ENCODE assay signal across 19 cellular contexts in the genomic region with DNA sequence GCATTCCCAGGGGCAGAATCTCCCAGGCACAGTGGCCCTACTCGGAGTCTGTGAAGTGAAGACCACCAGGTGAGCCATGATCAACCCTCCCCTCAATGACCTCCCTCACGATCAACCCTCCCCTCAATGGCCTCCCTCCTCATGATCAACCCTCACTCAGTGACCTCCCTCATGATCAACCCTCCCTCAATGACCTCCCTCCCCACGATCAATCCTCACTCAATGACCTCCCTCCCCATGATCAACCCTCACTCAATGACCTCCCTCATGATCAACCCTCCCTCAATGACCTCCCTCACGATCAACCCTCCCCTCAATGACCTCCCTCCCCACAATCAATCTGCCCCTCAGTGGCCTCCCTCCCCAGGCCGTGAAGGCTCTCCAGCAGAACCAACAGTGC. TPM values are rescaled to one million over a fixed set of nuclear protein-coding genes. Genes with fewer than 3 reads are reported as not detected.
DNase-seq lines count a peak whose midpoint lies in the region; ATAC-seq, FAIRE-seq and TF ChIP-seq lines count a peak whose summit lies in the region.
"Had no signal": no experiment of that assay in that cellular context is flagged by ENCODE, and none has a peak within 500 bp of the region (broad histone marks: within the 10 kb centered on the region; RNA-seq: fewer than 3 reads in every experiment).

No MANE protein-coding gene starts in this region.

- peak overlapping the region; percentile 78 for H3K18ac ChIP-seq in neuronal stem cell (ENCODE audit: low read length)

- peak overlapping the region; percentile 6 for H2AK5ac ChIP-seq in neuronal stem cell (ENCODE audit: low read depth, low read length)

- no peaks in the 10 kb centered on the region for H3K4me1 ChIP-seq in CD4-positive, alpha-beta memory T cell (ENCODE audit: insufficient read depth, low read length)
- peaks cover 0 to 1% (median 0%) of the 10 kb centered on the region in 3 donors for H3K4me1 ChIP-seq in gastroesophageal sphincter
- H3K4me1 ChIP-seq in neuronal stem cell (ENCODE audit: control insufficient read depth in 2 of 2, insufficient read depth in 1 of 2, low read depth in 1 of 2, low read length in 2 of 2), result peaks cover 3 to 4% of the 10 kb centered on the region in 2 donors
- H3K4me1 ChIP-seq in A673 (ENCODE audit: insufficient read depth, low read length, poor library complexity, severe bottlenecking), result no peaks in the 10 kb centered on the region
- H3K4me1 ChIP-seq: adrenal gland had no signal

- H2BK12ac ChIP-seq in neuronal stem cell (ENCODE audit: low read length), result no peak overlapping the region

- no peak overlapping the region for H3K4me2 ChIP-seq in neuronal stem cell (ENCODE audit: insufficient read depth, low read length, poor library complexity, severe bottlenecking)

- BruUV-seq in A673 (replicated peaks; lab: Mats Ljungman, UMichigan), result no TSS peak

- H3K27ac ChIP-seq in CD4-positive, alpha-beta memory T cell (ENCODE audit: low read depth, low read length), result no peak overlapping the region
- H3K27ac ChIP-seq in gastroesophageal sphincter, result no peak overlapping the region
- H3K27ac ChIP-seq in neuronal stem cell (replicated peaks; ENCODE audit: low read length), result no peak overlapping the region
- H3K27ac ChIP-seq in A673 (ENCODE audit: low read depth, low read length, poor library complexity, severe bottlenecking), result no peak overlapping the region
- H3K27ac ChIP-seq: neutrophil had no signal

- TF ChIP-seq POLR2A in gastroesophageal sphincter (IDR thresholded peaks at IDR 0.05), result no peak

- POLR2A ChIA-PET in CD4-positive, alpha-beta memory T cell (lab: Charles Lee; ENCODE audit: partially characterized antibody), result no interaction called here
- POLR2A ChIA-PET in A673 (lab: Charles Lee; ENCODE audit: low non-redundant PET), result no interaction called here

- peak overlapping the region; percentile 60 for H3K23ac ChIP-seq in neuronal stem cell (ENCODE audit: low read depth, low read length, poor library complexity)

- H3K4me3 Mint-ChIP-seq in CD4-positive, alpha-beta memory T cell, result no peak overlapping the region
- H3K4me3 Mint-ChIP-seq: CD8-positive, alpha-beta memory T cell; mesothelial cell of epicardium had no signal

- H3K9ac ChIP-seq in neuronal stem cell (ENCODE audit: low read depth, low read length, poor library complexity), result no peak overlapping the region

- H2AFZ ChIP-seq in neuronal stem cell (ENCODE audit: low read length), result no peak overlapping the region

- WGBS in gastroesophageal sphincter (ENCODE audit: low coverage in 1 of 2), 2 donors, result 73% methylated on average over 4 of the region's 5 CpGs
- WGBS in neuronal stem cell (ENCODE audit: extremely low coverage in 2 of 2, insufficient read length in 2 of 2, insufficient replicate concordance in 1 of 2), 2 donors, result 100% methylated on average over 2 of the region's 5 CpGs; no CpG with 5 or more reads in 1 of the 2 donors

- H3K4me3 ChIP-seq in CD4-positive, alpha-beta memory T cell (ENCODE audit: low read length in 2 of 2), result no peak overlapping the region
- no peak overlapping the region for H3K4me3 ChIP-seq in gastroesophageal sphincter
- peak overlapping the region in 1 of 2 donors; percentile 4 for H3K4me3 ChIP-seq in neuronal stem cell (ENCODE audit: low read length in 2 of 2)
- H3K4me3 ChIP-seq in A673 (ENCODE audit: low read depth, low read length, poor library complexity, severe bottlenecking), result no peak overlapping the region
- H3K4me3 ChIP-seq: adrenal gland had no signal

- H3K14ac ChIP-seq in neuronal stem cell (ENCODE audit: low read length), result no peak overlapping the region

- no peaks in the 10 kb centered on the region for H3K27me3 Mint-ChIP-seq in CD4-positive, alpha-beta memory T cell

- FAIRE-seq in HTR-8/SVneo (lab: Jason Lieb, UNC), result peak; percentile 99

- H3K27ac Mint-ChIP-seq in CD4-positive, alpha-beta memory T cell, result peak overlapping the region in 5 of 7 donors; percentile 0 to 25 (median 9)
- H3K27ac Mint-ChIP-seq: mesothelial cell of epicardium had no signal

- peaks cover 32 to 36% of the 10 kb centered on the region in 2 donors for H3K36me3 Mint-ChIP-seq in CD4-positive, alpha-beta memory T cell

- no peak overlapping the region for H2BK15ac ChIP-seq in neuronal stem cell (ENCODE audit: low read length)

- DNase-seq in CD4-positive, alpha-beta memory T cell, result no peak
- DNase-seq in HTR-8/SVneo (ENCODE audit: insufficient read length, low spot score) (no peak), neuronal stem cell (ENCODE audit: low spot score) (no peak), epidermal melanocyte (ENCODE audit: insufficient read length, low spot score) (no peak), A673 (ENCODE audit: low spot score) (no peak)
- DNase-seq: activated CD4-positive, CD25-positive, alpha-beta regulatory T cell; adrenal gland; CD8-positive, alpha-beta memory T cell; effector CD8-positive, alpha-beta T cell; islet precursor cell; NCI-H1092 treated with DMSO at 0.1 percent for 48 hours; NCI-H2081 treated with DMSO at 0.1 percent for 48 hours; NCI-H524 treated with DMSO at 0.1 percent for 48 hours; T-helper 9 cell had no signal

- H2BK5ac ChIP-seq in neuronal stem cell (ENCODE audit: low read length), result peak overlapping the region; percentile 29

- H2BK120ac ChIP-seq in neuronal stem cell (ENCODE audit: low read depth, low read length), result no peak overlapping the region

- H3K27me3 ChIP-seq in CD4-positive, alpha-beta memory T cell (ENCODE audit: insufficient read depth, low read length), result no peaks in the 10 kb centered on the region
- H3K27me3 ChIP-seq in gastroesophageal sphincter (no peaks in the 10 kb centered on the region), neuronal stem cell (ENCODE audit: control insufficient read depth in 3 of 3, insufficient read depth in 3 of 3, low read depth in 1 of 3, low read length in 3 of 3) (no peaks in the 10 kb centered on the region), A673 (replicated peaks; ENCODE audit: insufficient read depth, low read depth, low read length, poor library complexity) (no peaks in the 10 kb centered on the region)
- H3K27me3 ChIP-seq: adrenal gland, neutrophil had no signal

- no peak overlapping the region for H4K91ac ChIP-seq in neuronal stem cell (ENCODE audit: low read depth, low read length, poor library complexity)

- H3K4me1 Mint-ChIP-seq in CD4-positive, alpha-beta memory T cell, result peaks cover 3 to 10% (median 6%) of the 10 kb centered on the region in 4 donors
- H3K4me1 Mint-ChIP-seq: mesothelial cell of epicardium had no signal

- TF ChIP-seq EP300 in gastroesophageal sphincter (IDR thresholded peaks at IDR 0.05), result no peak

- intact Hi-C loops in CD4-positive, alpha-beta memory T cell (cut with micrococcal nuclease), result no loop called here
- intact Hi-C loops in A673 (cut with micrococcal nuclease; ENCODE audit: unreplicated experiment), result no loop called here

- peaks cover 0 to 4% (median 0%) of the 10 kb centered on the region in 8 donors for H3K9me3 Mint-ChIP-seq in CD4-positive, alpha-beta memory T cell
- H3K9me3 Mint-ChIP-seq: CD8-positive, alpha-beta memory T cell had no signal

- H4K8ac ChIP-seq in neuronal stem cell (ENCODE audit: low read depth, low read length), result no peak overlapping the region

- TF ChIP-seq CTCF in gastroesophageal sphincter (IDR thresholded peaks at IDR 0.05) (no peak), A673 (conservative IDR thresholded peaks at IDR 0.05; ENCODE audit: low read depth, low read length) (no peak)

- no peaks in the 10 kb centered on the region for H3K9me3 ChIP-seq in CD4-positive, alpha-beta memory T cell (ENCODE audit: control insufficient read depth in 1 of 2, low read length in 2 of 2)
- H3K9me3 ChIP-seq in gastroesophageal sphincter (no peaks in the 10 kb centered on the region), neuronal stem cell (replicated peaks in 1 of 2; ENCODE audit: control insufficient read depth in 2 of 2, insufficient read depth in 1 of 2, low read depth in 1 of 2, low read length in 2 of 2) (peaks cover 2% of the 10 kb centered on the region in 2 donors), A673 (ENCODE audit: low read depth, low read length, poor library complexity, severe bottlenecking) (no peaks in the 10 kb centered on the region)
- H3K9me3 ChIP-seq: adrenal gland, neutrophil had no signal

- H3K4ac ChIP-seq in neuronal stem cell (ENCODE audit: low read length), result no peak overlapping the region

- peaks cover 7% of the 10 kb centered on the region for H3K79me1 ChIP-seq in neuronal stem cell (ENCODE audit: low read depth, low read length)

- no peaks in the 10 kb centered on the region for H3K36me3 ChIP-seq in CD4-positive, alpha-beta memory T cell (ENCODE audit: insufficient read depth, low read length)
- peaks cover 0 to 71% of the 10 kb centered on the region in 2 donors for H3K36me3 ChIP-seq in gastroesophageal sphincter
- peaks cover 11 to 17% of the 10 kb centered on the region in 2 donors for H3K36me3 ChIP-seq in neuronal stem cell (replicated peaks in 1 of 2; ENCODE audit: control insufficient read depth in 2 of 2, insufficient read depth in 2 of 2, low read length in 2 of 2)
- no peaks in the 10 kb centered on the region for H3K36me3 ChIP-seq in A673 (ENCODE audit: insufficient read depth, low read length, poor library complexity, severe bottlenecking)

- ATAC-seq in gastroesophageal sphincter, result peak; percentile 49
- ATAC-seq in GM19328 (IDR thresholded peaks at IDR 0.05; ENCODE audit: unreplicated experiment), result no peak
- ATAC-seq in HG02610 (IDR thresholded peaks at IDR 0.05; ENCODE audit: unreplicated experiment), result no peak

- CTCF ChIA-PET in CD4-positive, alpha-beta memory T cell (lab: Charles Lee; ENCODE audit: partially characterized antibody), result no interaction called here
- CTCF ChIA-PET in A673 (lab: Charles Lee), result no interaction called here

RNA-seq across cellular contexts. Expression of a gene that starts 32.1 kb away (rescaled TPM):
- 10 to 100 TPM; 92.6 to 98.6 TPM for total RNA-seq in CD4-positive, alpha-beta memory T cell
- polyA plus RNA-seq in CD4-positive, alpha-beta memory T cell, result 1 to 10 TPM in 1 of 2 donors, under 1 TPM in 1; 0.37 to 3.5 TPM
- total RNA-seq in gastroesophageal sphincter, result 10 to 100 TPM; 14.9 to 67.2 (median 20.9) TPM
- polyA plus RNA-seq in neuronal stem cell (2013, experiment 1 of 2), result 13.3 TPM
- polyA plus RNA-seq in neuronal stem cell (2013, experiment 2 of 2), result 13.9 TPM
- 46.9 and 51.8 TPM in 2 replicates for total RNA-seq in A673 (2021)

RNA-seq across cellular contexts. Expression of a gene that starts 38.1 kb away (rescaled TPM):
- 100 to 1,000 TPM; 210 to 220 TPM for total RNA-seq in CD4-positive, alpha-beta memory T cell
- 100 to 1,000 TPM; 399 to 406 TPM for polyA plus RNA-seq in CD4-positive, alpha-beta memory T cell
- 100 to 1,000 TPM; 311 to 452 (median 349) TPM for total RNA-seq in gastroesophageal sphincter
- 755 TPM for polyA plus RNA-seq in neuronal stem cell (2013, experiment 1 of 2)
- 706 TPM for polyA plus RNA-seq in neuronal stem cell (2013, experiment 2 of 2)
- total RNA-seq in A673 (2021), result 368 and 435 TPM in 2 replicates

RNA-seq across cellular contexts. Expression of a gene that starts 46.8 kb away (rescaled TPM):
- 10 to 100 TPM; 76.0 to 80.0 TPM for total RNA-seq in CD4-positive, alpha-beta memory T cell
- polyA plus RNA-seq in CD4-positive, alpha-beta memory T cell, result 100 to 1,000 TPM; 167 to 197 TPM
- total RNA-seq in gastroesophageal sphincter (100 to 1,000 TPM; 117 to 228 (median 150) TPM), A673 (2021) (342 and 343 TPM in 2 replicates)
- 201 TPM for polyA plus RNA-seq in neuronal stem cell (2013, experiment 1 of 2)
- 197 TPM for polyA plus RNA-seq in neuronal stem cell (2013, experiment 2 of 2)
